In genomic region chr1:1069711-1070676, GRCh38 we compare ENCODE assay signal across 1 cellular context.
TF ChIP-seq lines count a peak whose summit lies in the region.

No MANE protein-coding gene starts in this region.

TF ChIP-seq in GM12878, 131 proteins besides CTCF, POLR2A, EP300 and RAD21 (continued from another document):
- TF ChIP-seq ZNF687 (IDR thresholded peaks at IDR 0.05) = no peak
- no peak for TF ChIP-seq ATF2 (IDR thresholded peaks at IDR 0.05; ENCODE audit: low read length)
- no peak for TF ChIP-seq ATF7 (IDR thresholded peaks at IDR 0.05; ENCODE audit: low read depth)
- TF ChIP-seq SIN3A (IDR thresholded peaks at IDR 0.05; ENCODE audit: low read depth, low read length) = no peak
- TF ChIP-seq NRF1 (conservative IDR thresholded peaks at IDR 0.05; ENCODE audit: low read depth, low read length) = no peak
- TF ChIP-seq GATAD2B (conservative IDR thresholded peaks at IDR 0.05; ENCODE audit: low read depth) = no peak; the same call in none of the 2 replicates
- TF ChIP-seq HDGF (IDR thresholded peaks at IDR 0.05) = peak; percentile 56; the same call in 1 of the 2 replicates
- TF ChIP-seq STAT3 (IDR thresholded peaks at IDR 0.05; ENCODE audit: low read depth, low read length) = no peak
- TF ChIP-seq IKZF1 (conservative IDR thresholded peaks at IDR 0.05) = peak; percentile 42; the same call in 1 of the 2 replicates
- TF ChIP-seq ZBTB4 (CRISPR knock-in tag; IDR thresholded peaks at IDR 0.05) = no peak
- TF ChIP-seq PKNOX1 (IDR thresholded peaks at IDR 0.05) = no peak
- TF ChIP-seq POLR2AphosphoS5 (IDR thresholded peaks at IDR 0.05; ENCODE audit: low read length) = no peak
- TF ChIP-seq CHD4 (IDR thresholded peaks at IDR 0.05) = no peak
- TF ChIP-seq USF2 (IDR thresholded peaks at IDR 0.05; ENCODE audit: borderline replicate concordance, low read depth, low read length) = no peak
- no peak for TF ChIP-seq RCOR1 (conservative IDR thresholded peaks at IDR 0.05; ENCODE audit: low read depth, low read length)
- TF ChIP-seq NR2F1 (conservative IDR thresholded peaks at IDR 0.05) = peak; percentile 68; the same call in 1 of the 2 replicates
- no peak for TF ChIP-seq CBX3 (IDR thresholded peaks at IDR 0.05; ENCODE audit: borderline replicate concordance, low read depth)
- no peak for TF ChIP-seq WRNIP1 (IDR thresholded peaks at IDR 0.05; ENCODE audit: borderline replicate concordance, low read depth, low read length)
- TF ChIP-seq CREM (IDR thresholded peaks at IDR 0.05; ENCODE audit: low read depth) = no peak
- no peak for TF ChIP-seq DPF2 (IDR thresholded peaks at IDR 0.05)
- no peak for TF ChIP-seq BCLAF1 (IDR thresholded peaks at IDR 0.05)
